In genomic region chr5:141615991-141616715, GRCh38 we compare ENCODE assay signal across 1 cellular context.
A peak's percentile ranks its signal among the peaks of the same experiment; 100 is the strongest.
TF ChIP-seq lines count a peak whose summit lies in the region.

No MANE protein-coding gene starts in this region.

TF ChIP-seq in HEK293, 187 proteins besides CTCF, POLR2A, EP300 and RAD21 (continued from another document):
- no peak for TF ChIP-seq REST (tag by site-specific recombination; IDR thresholded peaks at IDR 0.05)
- TF ChIP-seq ZNF354C (tag by site-specific recombination; IDR thresholded peaks at IDR 0.05; ENCODE audit: borderline replicate concordance, low read depth) = no peak
- TF ChIP-seq EGR2 (tag by site-specific recombination; IDR thresholded peaks at IDR 0.05; ENCODE audit: low read depth) = peak; percentile 93
- TF ChIP-seq ZNF146 (tag by site-specific recombination; IDR thresholded peaks at IDR 0.05) = no peak
- no peak for TF ChIP-seq PATZ1 (tag by site-specific recombination; IDR thresholded peaks at IDR 0.05)
- TF ChIP-seq ZNF704 (tag by site-specific recombination; IDR thresholded peaks at IDR 0.05) = no peak
- TF ChIP-seq GLIS2 (tag by site-specific recombination; IDR thresholded peaks at IDR 0.05) = no peak
- no peak for TF ChIP-seq ZBTB1 (tag by site-specific recombination; IDR thresholded peaks at IDR 0.05)
- no peak for TF ChIP-seq YY2 (tag by site-specific recombination; IDR thresholded peaks at IDR 0.05)
- TF ChIP-seq ZNF514 (tag by site-specific recombination; IDR thresholded peaks at IDR 0.05) = no peak
- TF ChIP-seq HOXA7 (CRISPR knock-in tag; IDR thresholded peaks at IDR 0.05; ENCODE audit: borderline replicate concordance) = no peak
- peak; percentile 96 for TF ChIP-seq ZFHX2 (tag by site-specific recombination; conservative IDR thresholded peaks at IDR 0.05)
- TF ChIP-seq ZNF513 (tag by site-specific recombination; IDR thresholded peaks at IDR 0.05) = no peak
